ENCODE assay signal across 23 cellular contexts in the genomic region with DNA sequence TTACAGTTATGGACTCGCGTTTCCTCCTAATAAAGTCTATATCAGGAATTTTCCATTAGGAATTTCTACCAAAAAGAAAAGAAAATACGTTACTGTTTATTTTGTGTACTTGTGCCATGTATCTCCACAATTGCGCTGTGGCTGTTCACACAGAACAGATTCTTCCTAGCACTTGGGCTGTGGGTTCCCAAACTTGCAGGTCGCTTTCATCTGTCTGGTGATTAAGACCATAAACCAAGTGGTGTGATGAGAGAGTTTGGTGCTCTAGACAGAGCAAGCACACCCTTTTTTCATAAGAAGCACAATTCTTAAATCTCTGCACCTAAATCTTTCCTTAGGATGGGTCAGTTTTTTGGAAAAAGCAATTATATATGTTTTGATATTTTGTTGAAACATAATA.
DNase-seq lines count a peak whose midpoint lies in the region; ATAC-seq, FAIRE-seq and TF ChIP-seq lines count a peak whose summit lies in the region.
"Had no signal": no experiment of that assay in that cellular context is flagged by ENCODE, and none has a peak within 500 bp of the region (broad histone marks: within the 10 kb centered on the region; RNA-seq: fewer than 3 reads in every experiment).

No MANE protein-coding gene starts in this region.

- WGBS in esophagus, 2 donors, result 51 to 73% methylated on average over 5 of the region's 5 CpGs
- WGBS in trophoblast cell (ENCODE audit: extremely low coverage, insufficient coverage, insufficient read length), result no CpG with 5 or more reads among the region's 5 CpGs

- no peak overlapping the region for H3K4me3 ChIP-seq in RWPE2 (ENCODE audit: severe bottlenecking)
- no peak overlapping the region for H3K4me3 ChIP-seq in esophagus (ENCODE audit: low read depth in 1 of 2, low read length in 2 of 2)
- no peak overlapping the region for H3K4me3 ChIP-seq in trophoblast cell (ENCODE audit: low read depth, low read length)
- H3K4me3 ChIP-seq: MG63, SJCRH30 had no signal

- H3K14ac ChIP-seq in trophoblast cell (ENCODE audit: low read length), result peak overlapping the region; percentile 20

- H3K23ac ChIP-seq in trophoblast cell (ENCODE audit: low read length), result no peak overlapping the region

- H3K79me2 ChIP-seq in trophoblast cell (ENCODE audit: control insufficient read depth, insufficient read depth, low read length, poor library complexity), result no peaks in the 10 kb centered on the region

- H3K9me3 Mint-ChIP-seq in endothelial cell (ENCODE audit: unreplicated experiment), result no peaks in the 10 kb centered on the region
- no peaks in the 10 kb centered on the region for H3K9me3 Mint-ChIP-seq in activated T-cell treated with anti-CD3 and anti-CD28 coated beads, Interleukin-2, amount 50 U/mL, for 72 hours
- H3K9me3 Mint-ChIP-seq: CD8-positive, alpha-beta memory T cell had no signal

- H3K4me1 Mint-ChIP-seq in endothelial cell (ENCODE audit: unreplicated experiment), result peaks cover 12% of the 10 kb centered on the region
- peaks cover 9% of the 10 kb centered on the region for H3K4me1 Mint-ChIP-seq in activated T-cell treated with anti-CD3 and anti-CD28 coated beads, Interleukin-2, amount 50 U/mL, for 72 hours (ENCODE audit: low read depth)
- H3K4me1 Mint-ChIP-seq: CD8-positive, alpha-beta memory T cell had no signal

- H3K18ac ChIP-seq in trophoblast cell (ENCODE audit: low read length), result no peak overlapping the region

- peak; percentile 39; the same call in 1 of the 3 replicates for ATAC-seq in RWPE2 (ENCODE audit: low read depth)
- ATAC-seq in activated T-cell treated with anti-CD3 and anti-CD28 coated beads, Interleukin-2, amount 50 U/mL, for 72 hours (replicated peaks in 1 of 2), result no peak
- ATAC-seq in GM19351 (IDR thresholded peaks at IDR 0.05; ENCODE audit: unreplicated experiment), result no peak

- no peak overlapping the region for H3K4me3 Mint-ChIP-seq in endothelial cell (ENCODE audit: unreplicated experiment)
- H3K4me3 Mint-ChIP-seq in activated T-cell treated with anti-CD3 and anti-CD28 coated beads, Interleukin-2, amount 50 U/mL, for 72 hours, result no peak overlapping the region
- H3K4me3 Mint-ChIP-seq: CD8-positive, alpha-beta memory T cell had no signal

- peaks cover 64% of the 10 kb centered on the region for H3K4me1 ChIP-seq in RWPE2 (ENCODE audit: insufficient read depth, poor library complexity, severe bottlenecking)
- H3K4me1 ChIP-seq in esophagus (ENCODE audit: control insufficient read depth in 2 of 2, insufficient read depth in 2 of 2, low read length in 1 of 2), result no peaks in the 10 kb centered on the region
- H3K4me1 ChIP-seq in trophoblast cell (ENCODE audit: control insufficient read depth in 1 of 2, insufficient read depth in 2 of 2, low read length in 2 of 2), result peaks cover 2 to 4% of the 10 kb centered on the region in 2 experiments
- H3K4me1 ChIP-seq: SJCRH30 had no signal

- H4K8ac ChIP-seq in trophoblast cell (ENCODE audit: low read depth, low read length), result no peak overlapping the region

- H3K9me3 ChIP-seq in RWPE2 (ENCODE audit: severe bottlenecking), result no peaks in the 10 kb centered on the region
- no peaks in the 10 kb centered on the region for H3K9me3 ChIP-seq in esophagus (ENCODE audit: control insufficient read depth in 2 of 2, insufficient read depth in 1 of 2, low read depth in 1 of 2, low read length in 1 of 2)
- H3K9me3 ChIP-seq in trophoblast cell (ENCODE audit: insufficient read depth, low read depth, low read length), result no peaks in the 10 kb centered on the region
- H3K9me3 ChIP-seq: MG63, SJCRH30 had no signal

- H4K12ac ChIP-seq in trophoblast cell (ENCODE audit: low read depth, low read length), result no peak overlapping the region

- H3K9ac ChIP-seq in trophoblast cell (ENCODE audit: low read length), result no peak overlapping the region

- no peaks in the 10 kb centered on the region for H3K27me3 Mint-ChIP-seq in endothelial cell (ENCODE audit: unreplicated experiment)
- H3K27me3 Mint-ChIP-seq in activated T-cell treated with anti-CD3 and anti-CD28 coated beads, Interleukin-2, amount 50 U/mL, for 72 hours (ENCODE audit: low read depth), result peaks cover 19% of the 10 kb centered on the region

- H3K27ac ChIP-seq in RWPE2 (ENCODE audit: poor library complexity, severe bottlenecking) (peak overlapping the region; percentile 98), esophagus (ENCODE audit: low read depth in 2 of 2, low read length in 1 of 2) (peak overlapping the region; percentile 86 to 88), trophoblast cell (ENCODE audit: low read depth, low read length) (peak overlapping the region; percentile 66)
- H3K27ac ChIP-seq: C4-2B, SJCRH30 had no signal

- no peak overlapping the region for H2AK5ac ChIP-seq in trophoblast cell (ENCODE audit: low read length)

- DNase-seq in H54 (ENCODE audit: insufficient read length, low spot score) (no peak), RWPE2 (ENCODE audit: low spot score) (no peak), trophoblast cell (no peak), endothelial cell (ENCODE audit: low spot score) (no peak), HuH-7 (ENCODE audit: low spot score) (no peak)
- DNase-seq in activated T-cell treated with anti-CD3 and anti-CD28 coated beads, Interleukin-2, amount 50 U/mL, for 72 hours, result no peak
- DNase-seq: CD8-positive, alpha-beta memory T cell; Kasumi-1; MG63; NCI-H1436; NCI-H187 treated with DMSO at 0.1 percent for 48 hours; NCI-H2107; NCI-H226; NCI-H524; NCI-H82; RPMI8226; SJCRH30 had no signal

- H3K36me3 ChIP-seq in RWPE2 (ENCODE audit: low read depth) (peaks cover 44% of the 10 kb centered on the region), esophagus (ENCODE audit: control insufficient read depth in 2 of 2, insufficient read depth in 2 of 2, low read length in 1 of 2) (peaks cover 0 to 2% of the 10 kb centered on the region in 2 donors), trophoblast cell (ENCODE audit: control insufficient read depth in 1 of 2, insufficient read depth in 2 of 2, low read length in 2 of 2) (no peaks in the 10 kb centered on the region)
- H3K36me3 ChIP-seq: MG63, SJCRH30 had no signal

- no peak overlapping the region for H2AFZ ChIP-seq in trophoblast cell (ENCODE audit: insufficient read depth, low read length, poor library complexity)

- peak overlapping the region; percentile 88 for H3K4ac ChIP-seq in trophoblast cell (ENCODE audit: low read depth, low read length)

- peak overlapping the region; percentile 86 for H2BK12ac ChIP-seq in trophoblast cell (ENCODE audit: low read length)

- peak; percentile 11 for FAIRE-seq in H54 (lab: Jason Lieb, UNC)
- FAIRE-seq: A204.1, G401.6, GM12892 had no signal

- H2BK120ac ChIP-seq in trophoblast cell (ENCODE audit: insufficient read depth, low read length, poor library complexity), result peak overlapping the region; percentile 88

- H3K27ac Mint-ChIP-seq in endothelial cell (ENCODE audit: unreplicated experiment), result no peak overlapping the region
- H3K27ac Mint-ChIP-seq in activated T-cell treated with anti-CD3 and anti-CD28 coated beads, Interleukin-2, amount 50 U/mL, for 72 hours, result no peak overlapping the region

- H3K27me3 ChIP-seq in RWPE2 (ENCODE audit: insufficient read depth, poor library complexity, severe bottlenecking) (no peaks in the 10 kb centered on the region), esophagus (ENCODE audit: control insufficient read depth in 1 of 2, insufficient read depth in 2 of 2, low read length in 2 of 2) (no peaks in the 10 kb centered on the region), trophoblast cell (ENCODE audit: insufficient read depth, low read length) (no peaks in the 10 kb centered on the region)
- H3K27me3 ChIP-seq: MG63, SJCRH30 had no signal

- H3K79me1 ChIP-seq in trophoblast cell (ENCODE audit: low read length), result peaks cover 13% of the 10 kb centered on the region

- no peak overlapping the region for H3K4me2 ChIP-seq in trophoblast cell (ENCODE audit: low read length)

- H4K91ac ChIP-seq in trophoblast cell (ENCODE audit: low read depth, low read length), result peak overlapping the region; percentile 92

- H2BK5ac ChIP-seq in trophoblast cell (ENCODE audit: low read depth, low read length, poor library complexity), result peak overlapping the region; percentile 97

- TF ChIP-seq POLR2A in H54 (IDR thresholded peaks at IDR 0.05; ENCODE audit: low read depth, low read length), result no peak

- H3K36me3 Mint-ChIP-seq in endothelial cell (ENCODE audit: low read depth, unreplicated experiment), result no peaks in the 10 kb centered on the region
- H3K36me3 Mint-ChIP-seq in activated T-cell treated with anti-CD3 and anti-CD28 coated beads, Interleukin-2, amount 50 U/mL, for 72 hours (ENCODE audit: insufficient read depth in 2 of 2), result no peaks in the 10 kb centered on the region
- H3K36me3 Mint-ChIP-seq: CD8-positive, alpha-beta memory T cell had no signal

- TF ChIP-seq CTCF in RWPE2 (IDR thresholded peaks at IDR 0.05; ENCODE audit: poor library complexity, severe bottlenecking) (no peak), endothelial cell (IDR thresholded peaks at IDR 0.05; ENCODE audit: unreplicated experiment) (no peak)
